Comparison of ENCODE assay signal across 12 cellular contexts in genomic region chr2:69652206-69652605, GRCh38. TPM values are rescaled to one million over a fixed set of nuclear protein-coding genes. Genes with fewer than 3 reads are reported as not detected.
DNase-seq lines count a peak whose midpoint lies in the region; ATAC-seq and TF ChIP-seq lines count a peak whose summit lies in the region.
"Had no signal": no experiment of that assay in that cellular context is flagged by ENCODE, and none has a peak within 500 bp of the region (broad histone marks: within the 10 kb centered on the region; RNA-seq: fewer than 3 reads in every experiment).

No MANE protein-coding gene starts in this region.

- H2BK120ac ChIP-seq in trophoblast cell (ENCODE audit: insufficient read depth, low read length, poor library complexity) = no peak overlapping the region

- H3K4me1 ChIP-seq in trophoblast cell (ENCODE audit: control insufficient read depth in 1 of 2, insufficient read depth in 2 of 2, low read length in 2 of 2) (no peaks in the 10 kb centered on the region), thyroid gland (peaks cover 0 to 3% of the 10 kb centered on the region in 2 donors)
- peaks cover 46% of the 10 kb centered on the region for H3K4me1 ChIP-seq in CD8-positive, alpha-beta T cell (ENCODE audit: insufficient read depth, low read length)

- no peak for TF ChIP-seq POLR2A in thyroid gland (IDR thresholded peaks at IDR 0.05)

- no peak overlapping the region for H4K91ac ChIP-seq in trophoblast cell (ENCODE audit: low read depth, low read length)

- H3K4me2 ChIP-seq in trophoblast cell (ENCODE audit: low read length) = no peak overlapping the region

- H2BK5ac ChIP-seq in trophoblast cell (ENCODE audit: low read depth, low read length, poor library complexity) = no peak overlapping the region

- H3K27ac Mint-ChIP-seq in CD8-positive, alpha-beta T cell = no peak overlapping the region
- H3K27ac Mint-ChIP-seq: B cell had no signal

- H3K4me3 ChIP-seq in cardiac fibroblast (replicated peaks in 1 of 2; ENCODE audit: low read depth in 2 of 2, low read length in 2 of 2) (no peak overlapping the region), trophoblast cell (ENCODE audit: low read depth, low read length) (no peak overlapping the region), thyroid gland (replicated peaks in 1 of 3) (no peak overlapping the region)
- H3K4me3 ChIP-seq in CD8-positive, alpha-beta T cell (ENCODE audit: low read depth, low read length) = no peak overlapping the region
- H3K4me3 ChIP-seq: transverse colon had no signal

- H3K4me3 Mint-ChIP-seq in CD8-positive, alpha-beta T cell = no peak overlapping the region
- H3K4me3 Mint-ChIP-seq: B cell had no signal

- peak; percentile 31 for DNase-seq in activated CD4-positive, alpha-beta T cell treated with anti-CD3 and anti-CD28 coated beads for 48 hours
- no peak for DNase-seq in activated CD4-positive, alpha-beta T cell treated with anti-CD3 and anti-CD28 coated beads, Interleukin-2, amount 50 U/mL, for 1 hour
- DNase-seq in NCI-H460 (ENCODE audit: extremely low read depth, low read depth) (peak; percentile 48), cardiac fibroblast (ENCODE audit: low read depth in 2 of 2) (peak; percentile 33 to 92), trophoblast cell (peak; percentile 70 to 88), thyroid gland (no peak)
- no peak for DNase-seq in CD8-positive, alpha-beta T cell
- DNase-seq: NCI-H510A, transverse colon had no signal

- H3K27me3 ChIP-seq in trophoblast cell (ENCODE audit: insufficient read depth, low read length) (no peaks in the 10 kb centered on the region), thyroid gland (no peaks in the 10 kb centered on the region)
- no peaks in the 10 kb centered on the region for H3K27me3 ChIP-seq in CD8-positive, alpha-beta T cell (ENCODE audit: insufficient read depth, low read length)
- H3K27me3 ChIP-seq: transverse colon had no signal

- CTCF ChIA-PET in CD8-positive, alpha-beta T cell (lab: Charles Lee) = interaction anchor here (1.1 to 3.0 kb wide), 2 partner anchors 62 to 72 kb away, joined by 3 to 12 read pairs; no protein-coding TSS in a partner anchor

- H3K9me3 ChIP-seq in trophoblast cell (ENCODE audit: insufficient read depth, low read depth, low read length) (no peaks in the 10 kb centered on the region), thyroid gland (no peaks in the 10 kb centered on the region)
- no peaks in the 10 kb centered on the region for H3K9me3 ChIP-seq in CD8-positive, alpha-beta T cell (ENCODE audit: low read length)
- H3K9me3 ChIP-seq: transverse colon had no signal

- no peak overlapping the region for H3K23ac ChIP-seq in trophoblast cell (ENCODE audit: low read length)

- whole genome bisulfite sequencing in trophoblast cell (ENCODE audit: extremely low coverage, insufficient coverage, insufficient read length) = no CpG with 5 or more reads among the region's 7 CpGs
- WGBS in thyroid gland, 2 donors = 94 to 98% methylated on average over 7 of the region's 7 CpGs

- H2BK12ac ChIP-seq in trophoblast cell (ENCODE audit: low read length) = no peak overlapping the region

- H3K9me3 Mint-ChIP-seq in CD8-positive, alpha-beta T cell = no peaks in the 10 kb centered on the region

- POLR2A ChIA-PET in CD8-positive, alpha-beta T cell (lab: Charles Lee) = interaction anchor here (0.6 to 3.1 kb wide), 3 partner anchors 8 to 166 kb away, joined by 3 to 9 read pairs (median 8); partner anchors contain the start of gene AAK1

- no peaks in the 10 kb centered on the region for H3K79me1 ChIP-seq in trophoblast cell (ENCODE audit: low read length)

- H3K4ac ChIP-seq in trophoblast cell (ENCODE audit: low read depth, low read length) = no peak overlapping the region

- H3K14ac ChIP-seq in trophoblast cell (ENCODE audit: low read length) = no peak overlapping the region

- TF ChIP-seq CTCF in cardiac fibroblast (IDR thresholded peaks at IDR 0.05; ENCODE audit: low read depth, low read length) = no peak
- TF ChIP-seq CTCF in CD8-positive, alpha-beta T cell (IDR thresholded peaks at IDR 0.05) = no peak
- TF ChIP-seq CTCF in thyroid gland (IDR thresholded peaks at IDR 0.05) = no peak

- peaks cover 59% of the 10 kb centered on the region for H3K4me1 Mint-ChIP-seq in CD8-positive, alpha-beta T cell (ENCODE audit: low read depth)

- no peak overlapping the region for H3K18ac ChIP-seq in trophoblast cell (ENCODE audit: low read length)

- H3K9ac ChIP-seq in trophoblast cell (ENCODE audit: low read length) = no peak overlapping the region

- no peak overlapping the region for H3K27ac ChIP-seq in trophoblast cell (ENCODE audit: low read depth, low read length)
- no peak overlapping the region for H3K27ac ChIP-seq in CD8-positive, alpha-beta T cell (ENCODE audit: low read depth, low read length)
- no peak overlapping the region for H3K27ac ChIP-seq in thyroid gland
- H3K27ac ChIP-seq: HL-60, transverse colon had no signal

- H2AK5ac ChIP-seq in trophoblast cell (ENCODE audit: low read length) = no peak overlapping the region

- H3K79me2 ChIP-seq in trophoblast cell (ENCODE audit: control insufficient read depth, insufficient read depth, low read length, poor library complexity) = no peaks in the 10 kb centered on the region

- intact Hi-C loops in CD8-positive, alpha-beta T cell (cut with DNase I, micrococcal nuclease) = loop anchor here in 1 of 2 experiments (5.0 kb wide), 1 partner anchor 35 kb away; no protein-coding TSS in a partner anchor
- intact Hi-C loops in thyroid gland (cut with DNase I) = no loop called here

- no peak overlapping the region for H4K12ac ChIP-seq in trophoblast cell (ENCODE audit: low read depth, low read length)

- H4K8ac ChIP-seq in trophoblast cell (ENCODE audit: low read depth, low read length) = no peak overlapping the region

- H3K27me3 Mint-ChIP-seq in CD8-positive, alpha-beta T cell (ENCODE audit: low read depth) = no peaks in the 10 kb centered on the region

- ATAC-seq in CD8-positive, alpha-beta T cell = no peak
- no peak for ATAC-seq in HG02970 (IDR thresholded peaks at IDR 0.05; ENCODE audit: low FRiP score, unreplicated experiment)

- no peaks in the 10 kb centered on the region for H3K36me3 ChIP-seq in trophoblast cell (ENCODE audit: control insufficient read depth in 1 of 2, insufficient read depth in 2 of 2, low read length in 2 of 2)
- no peaks in the 10 kb centered on the region for H3K36me3 ChIP-seq in CD8-positive, alpha-beta T cell (ENCODE audit: insufficient read depth, low read length)
- no peaks in the 10 kb centered on the region for H3K36me3 ChIP-seq in thyroid gland
- H3K36me3 ChIP-seq: transverse colon had no signal

- no peak overlapping the region for H2AFZ ChIP-seq in trophoblast cell (ENCODE audit: insufficient read depth, low read length, poor library complexity)

- H3K36me3 Mint-ChIP-seq in CD8-positive, alpha-beta T cell = no peaks in the 10 kb centered on the region

RNA-seq across cellular contexts. Expression of gene AAK1, which starts 8.7 kb away (rescaled TPM):
- total RNA-seq in NCI-H460 (2014; rRNA removed; shearing (Covaris generic)) = 37.7 and 39.4 TPM in 2 replicates
- polyA plus RNA-seq in NCI-H460 (2014; cell fraction: nucleus; rRNA removed) = 6.9 and 7.0 TPM in 2 replicates
- polyA plus RNA-seq in trophoblast cell (2013) = 137 and 140 TPM in 2 replicates
- 100 to 1,000 TPM; 156 to 174 TPM for total RNA-seq in CD8-positive, alpha-beta T cell
- 100 to 1,000 TPM in 3 of 4 donors, 10 to 100 TPM in 1; 82.0 to 174 (median 144) TPM for total RNA-seq in thyroid gland

Comparison
In these comparisons a context has a peak if more than half of its experiments do, and no peak if none do; other contexts are left out.
1. DNase-seq: peak in activated CD4-positive, alpha-beta T cell treated with anti-CD3 and anti-CD28 coated beads for 48 hours (single experiment), NCI-H460 (single experiment), cardiac fibroblast (2 of 2) and trophoblast cell (2 of 2); none in activated CD4-positive, alpha-beta T cell treated with anti-CD3 and anti-CD28 coated beads, Interleukin-2, amount 50 U/mL, for 1 hour (single experiment), CD8-positive, alpha-beta T cell (0 of 7) and thyroid gland (0 of 2).